In genomic region chr17:4583796-4584124, GRCh38 we compare ENCODE assay signal across 9 cellular contexts. TPM values are rescaled to one million over a fixed set of nuclear protein-coding genes. Genes with fewer than 3 reads are reported as not detected.
DNase-seq lines count a peak whose midpoint lies in the region; ATAC-seq and TF ChIP-seq lines count a peak whose summit lies in the region.
"Had no signal": no experiment of that assay in that cellular context is flagged by ENCODE, and none has a peak within 500 bp of the region (broad histone marks: within the 10 kb centered on the region; RNA-seq: fewer than 3 reads in every experiment).

No MANE protein-coding gene starts in this region.

- CTCF ChIA-PET in HEK293T (lab: Yijun Ruan, JAX), result interaction anchor here (0.7 to 1.0 kb wide), 4 partner anchors 17 to 83 kb away, joined by 3 to 5 read pairs (median 4); no protein-coding TSS in a partner anchor

- no CpG with 5 or more reads among the region's 15 CpGs for WGBS in iPS DF 6.9 (ENCODE audit: insufficient coverage, insufficient read length)
- WGBS in spleen, 5 donors, result 21 to 29% (median 25%) methylated on average over 8 to 15 of the region's 15 CpGs
- 24 to 39% (median 25%) methylated on average over 9 to 15 of the region's 15 CpGs for WGBS in adrenal gland, 4 donors

- H3K4me3 ChIP-seq in iPS DF 6.9 (ENCODE audit: low read length) (peak overlapping the region; percentile 50; the same call in 1 of the 2 replicates), spleen (peak overlapping the region; percentile 21 to 70 (median 46)), adrenal gland (peak overlapping the region in 1 of 4 donors; percentile 44)

- DNase-seq in ACHN, result peak; percentile 63
- peak; percentile 80 for DNase-seq in HEK293T (ENCODE audit: extremely low spot score)
- no peak for DNase-seq in activated T-helper 2 cell treated with anti-CD3 and anti-CD28 coated beads, Interferon-gamma antibody, Interleukin-2, Interleukin-4, amounts not matched to agents 10 μg/mL and 5 μg/mL and 100 μg/mL, durations not matched to agents 14 hours and 24 hours and 36 hours (ENCODE audit: low spot score)
- DNase-seq in iPS DF 6.9 (ENCODE audit: low read depth, low spot score), result no peak
- peak; percentile 62 for DNase-seq in spleen
- no peak for DNase-seq in ecto neural progenitor cell (ENCODE audit: low spot score)
- DNase-seq in adrenal gland, result no peak

- H3K27me3 Mint-ChIP-seq in activated T-helper 2 cell treated with anti-CD3 and anti-CD28 coated beads, Interferon-gamma antibody, Interleukin-2, Interleukin-4, amounts not matched to agents 10 μg/mL and 5 μg/mL and 100 μg/mL, durations not matched to agents 14 hours and 24 hours and 36 hours (ENCODE audit: low read depth), result peaks cover 43% of the 10 kb centered on the region

- intact Hi-C loops in activated T-helper 2 cell treated with anti-CD3 and anti-CD28 coated beads, Interferon-gamma antibody, Interleukin-2, Interleukin-4, amounts not matched to agents 10 μg/mL and 5 μg/mL and 100 μg/mL, durations not matched to agents 14 hours and 24 hours and 36 hours (cut with micrococcal nuclease), result no loop called here
- intact Hi-C loops in spleen (cut with DNase I; ENCODE audit: low total_unique reads) (no loop called here), adrenal gland (cut with DNase I) (no loop called here)

- no peaks in the 10 kb centered on the region for H3K9me3 Mint-ChIP-seq in activated T-helper 2 cell treated with anti-CD3 and anti-CD28 coated beads, Interferon-gamma antibody, Interleukin-2, Interleukin-4, amounts not matched to agents 10 μg/mL and 5 μg/mL and 100 μg/mL, durations not matched to agents 14 hours and 24 hours and 36 hours

- TF ChIP-seq CTCF in spleen (IDR thresholded peaks at IDR 0.05 in 8 of 11, conservative IDR thresholded peaks at IDR 0.05 in 3 of 11), result peak in 1 of 11 experiments; percentile 34
- peak in 1 of 6 experiments; percentile 26 for TF ChIP-seq CTCF in adrenal gland (IDR thresholded peaks at IDR 0.05)

- H3K27me3 ChIP-seq in iPS DF 6.9 (ENCODE audit: control insufficient read depth, insufficient read depth, low read length) (peaks cover 14% of the 10 kb centered on the region; the same call in 1 of the 2 replicates), spleen (replicated peaks in 1 of 7) (peaks cover 4 to 54% (median 33%) of the 10 kb centered on the region in 7 donors), adrenal gland (peaks cover 35% of the 10 kb centered on the region)

- H3K36me3 ChIP-seq in iPS DF 6.9 (ENCODE audit: control insufficient read depth, insufficient read depth, low read length) (no peaks in the 10 kb centered on the region), spleen (no peaks in the 10 kb centered on the region), adrenal gland (replicated peaks in 1 of 2) (no peaks in the 10 kb centered on the region)

- no peak overlapping the region for H3K27ac Mint-ChIP-seq in activated T-helper 2 cell treated with anti-CD3 and anti-CD28 coated beads, Interferon-gamma antibody, Interleukin-2, Interleukin-4, amounts not matched to agents 10 μg/mL and 5 μg/mL and 100 μg/mL, durations not matched to agents 14 hours and 24 hours and 36 hours

- H3K4me3 Mint-ChIP-seq in activated T-helper 2 cell treated with anti-CD3 and anti-CD28 coated beads, Interferon-gamma antibody, Interleukin-2, Interleukin-4, amounts not matched to agents 10 μg/mL and 5 μg/mL and 100 μg/mL, durations not matched to agents 14 hours and 24 hours and 36 hours (ENCODE audit: low read depth), result peak overlapping the region; percentile 51

- H3K9me3 ChIP-seq in iPS DF 6.9 (ENCODE audit: control insufficient read depth, insufficient read depth, low read length) (no peaks in the 10 kb centered on the region), spleen (no peaks in the 10 kb centered on the region), adrenal gland (replicated peaks in 1 of 3) (no peaks in the 10 kb centered on the region)

- POLR2A ChIA-PET in HEK293T (lab: Yijun Ruan, JAX), result interaction anchor here (0.7 to 1.5 kb wide), 5 partner anchors 9 to 147 kb away, joined by 3 to 9 read pairs (median 3); no protein-coding TSS in a partner anchor

- H3K4me1 Mint-ChIP-seq in activated T-helper 2 cell treated with anti-CD3 and anti-CD28 coated beads, Interferon-gamma antibody, Interleukin-2, Interleukin-4, amounts not matched to agents 10 μg/mL and 5 μg/mL and 100 μg/mL, durations not matched to agents 14 hours and 24 hours and 36 hours (ENCODE audit: low read depth), result peaks cover 2% of the 10 kb centered on the region

- no peak overlapping the region for H3K27ac ChIP-seq in iPS DF 6.9 (ENCODE audit: low read length)
- no peak overlapping the region for H3K27ac ChIP-seq in spleen
- no peak overlapping the region for H3K27ac ChIP-seq in adrenal gland
- H3K27ac ChIP-seq: epithelial cell of prostate had no signal

- H3K36me3 Mint-ChIP-seq in activated T-helper 2 cell treated with anti-CD3 and anti-CD28 coated beads, Interferon-gamma antibody, Interleukin-2, Interleukin-4, amounts not matched to agents 10 μg/mL and 5 μg/mL and 100 μg/mL, durations not matched to agents 14 hours and 24 hours and 36 hours (ENCODE audit: low read depth), result no peaks in the 10 kb centered on the region

- no peak for ATAC-seq in GM21717 (IDR thresholded peaks at IDR 0.05; ENCODE audit: unreplicated experiment)

- no peak for TF ChIP-seq POLR2A in spleen (IDR thresholded peaks at IDR 0.05)
- TF ChIP-seq POLR2A in adrenal gland (IDR thresholded peaks at IDR 0.05), result no peak

- in situ Hi-C loops in ACHN (cut with HindIII; ENCODE audit: low pct_ligation_motif_present, low pct_unique_long_range_greater_than_20kb, low sequenced_read_pairs), result no loop called here

- H3K4me1 ChIP-seq in iPS DF 6.9 (ENCODE audit: control insufficient read depth, insufficient read depth, low read length), result peaks cover 6% of the 10 kb centered on the region; the same call in 1 of the 2 replicates
- peaks cover 6 to 21% (median 16%) of the 10 kb centered on the region in 6 donors for H3K4me1 ChIP-seq in spleen
- peaks cover 6 to 9% of the 10 kb centered on the region in 2 donors for H3K4me1 ChIP-seq in adrenal gland (replicated peaks in 1 of 2)

TF ChIP-seq in HEK293T, 16 proteins besides CTCF, POLR2A, EP300 and RAD21:
- TF ChIP-seq CTBP1 (IDR thresholded peaks at IDR 0.05; ENCODE audit: borderline replicate concordance) (no peak), ELF4 (IDR thresholded peaks at IDR 0.05) (no peak), PKNOX1 (IDR thresholded peaks at IDR 0.05) (no peak), ZNF384 (IDR thresholded peaks at IDR 0.05) (no peak), TARDBP (IDR thresholded peaks at IDR 0.05) (no peak), FOXK2 (IDR thresholded peaks at IDR 0.05) (no peak), BHLHE40 (IDR thresholded peaks at IDR 0.05; ENCODE audit: borderline replicate concordance) (no peak), SP1 (IDR thresholded peaks at IDR 0.05) (no peak), SUZ12 (IDR thresholded peaks at IDR 0.05) (no peak), HDGF (IDR thresholded peaks at IDR 0.05; ENCODE audit: borderline replicate concordance) (no peak), FOXM1 (IDR thresholded peaks at IDR 0.05; ENCODE audit: borderline replicate concordance) (no peak), NFRKB (IDR thresholded peaks at IDR 0.05) (no peak), L3MBTL2 (conservative IDR thresholded peaks at IDR 0.05) (no peak), FOXA1 (IDR thresholded peaks at IDR 0.05) (no peak), LEF1 (IDR thresholded peaks at IDR 0.05; ENCODE audit: borderline replicate concordance) (no peak), ARNT (IDR thresholded peaks at IDR 0.05) (no peak)

RNA-seq across cellular contexts. Expression of gene SMTNL2, which starts 0.6 kb away (rescaled TPM):
- total RNA-seq in activated T-helper 2 cell treated with anti-CD3 and anti-CD28 coated beads, Interferon-gamma antibody, Interleukin-2, Interleukin-4, amounts not matched to agents 10 μg/mL and 5 μg/mL and 100 μg/mL, durations not matched to agents 14 hours and 24 hours and 36 hours, result not detected in 2 replicates
- 1 to 10 TPM in 2 of 7 donors, under 1 TPM in 5; 0.42 to 1.5 (median 0.97) TPM for total RNA-seq in spleen
- polyA plus RNA-seq in spleen, result under 1 TPM; 0.22 to 0.67 (median 0.36) TPM
- under 1 TPM in 4 of 8 donors, not detected in 4; 0.11 to 0.67 (median 0.16) TPM for total RNA-seq in adrenal gland
- under 1 TPM in 2 of 3 donors, not detected in 1; 0.16 to 0.24 TPM for polyA plus RNA-seq in adrenal gland

RNA-seq across cellular contexts. Expression of gene GGT6, which starts 23.4 kb away (rescaled TPM):
- total RNA-seq in activated T-helper 2 cell treated with anti-CD3 and anti-CD28 coated beads, Interferon-gamma antibody, Interleukin-2, Interleukin-4, amounts not matched to agents 10 μg/mL and 5 μg/mL and 100 μg/mL, durations not matched to agents 14 hours and 24 hours and 36 hours, result not detected in 2 replicates
- under 1 TPM in 1 of 7 donors, not detected in 6; 0.42 TPM for total RNA-seq in spleen
- polyA plus RNA-seq in spleen, result under 1 TPM in 1 of 3 donors, not detected in 2; 0.03 TPM
- total RNA-seq in adrenal gland, result 1 to 10 TPM in 6 of 8 donors, under 1 TPM in 2; 0.61 to 4.2 (median 1.7) TPM
- under 1 TPM; 0.32 to 0.40 (median 0.34) TPM for polyA plus RNA-seq in adrenal gland

RNA-seq across cellular contexts. Expression of gene MYBBP1A, which starts 28.6 kb away (rescaled TPM):
- total RNA-seq in activated T-helper 2 cell treated with anti-CD3 and anti-CD28 coated beads, Interferon-gamma antibody, Interleukin-2, Interleukin-4, amounts not matched to agents 10 μg/mL and 5 μg/mL and 100 μg/mL, durations not matched to agents 14 hours and 24 hours and 36 hours, result 136 and 137 TPM in 2 replicates
- total RNA-seq in spleen (10 to 100 TPM; 37.1 to 71.2 (median 54.4) TPM), adrenal gland (10 to 100 TPM; 27.8 to 65.5 (median 42.4) TPM)
- polyA plus RNA-seq in spleen (10 to 100 TPM; 24.7 to 48.6 (median 35.5) TPM), adrenal gland (10 to 100 TPM; 19.0 to 62.3 (median 46.8) TPM)

RNA-seq across cellular contexts. Expression of gene ALOX15, which starts 57.7 kb away (rescaled TPM):
- total RNA-seq in activated T-helper 2 cell treated with anti-CD3 and anti-CD28 coated beads, Interferon-gamma antibody, Interleukin-2, Interleukin-4, amounts not matched to agents 10 μg/mL and 5 μg/mL and 100 μg/mL, durations not matched to agents 14 hours and 24 hours and 36 hours, result not detected in 2 replicates
- total RNA-seq in spleen, result 1 to 10 TPM in 2 of 7 donors, under 1 TPM in 4, not detected in 1; 0.46 to 2.6 (median 0.88) TPM
- under 1 TPM; 0.04 to 0.09 (median 0.06) TPM for polyA plus RNA-seq in spleen
- under 1 TPM in 1 of 8 donors, not detected in 7; 0.56 TPM for total RNA-seq in adrenal gland
- polyA plus RNA-seq in adrenal gland, result under 1 TPM in 1 of 3 donors, not detected in 2; 0.08 TPM

Comparison
In these comparisons a context has a peak if more than half of its experiments do, and no peak if none do; other contexts are left out.
1. DNase-seq: peak in ACHN (single experiment), HEK293T (single experiment) and spleen (single experiment); none in activated T-helper 2 cell treated with anti-CD3 and anti-CD28 coated beads, Interferon-gamma antibody, Interleukin-2, Interleukin-4, amounts not matched to agents 10 μg/mL and 5 μg/mL and 100 μg/mL, durations not matched to agents 14 hours and 24 hours and 36 hours (single experiment), iPS DF 6.9 (single experiment), ecto neural progenitor cell (single experiment) and adrenal gland (0 of 7).